Comparison of ENCODE assay signal across 8 cellular contexts in the genomic region with DNA sequence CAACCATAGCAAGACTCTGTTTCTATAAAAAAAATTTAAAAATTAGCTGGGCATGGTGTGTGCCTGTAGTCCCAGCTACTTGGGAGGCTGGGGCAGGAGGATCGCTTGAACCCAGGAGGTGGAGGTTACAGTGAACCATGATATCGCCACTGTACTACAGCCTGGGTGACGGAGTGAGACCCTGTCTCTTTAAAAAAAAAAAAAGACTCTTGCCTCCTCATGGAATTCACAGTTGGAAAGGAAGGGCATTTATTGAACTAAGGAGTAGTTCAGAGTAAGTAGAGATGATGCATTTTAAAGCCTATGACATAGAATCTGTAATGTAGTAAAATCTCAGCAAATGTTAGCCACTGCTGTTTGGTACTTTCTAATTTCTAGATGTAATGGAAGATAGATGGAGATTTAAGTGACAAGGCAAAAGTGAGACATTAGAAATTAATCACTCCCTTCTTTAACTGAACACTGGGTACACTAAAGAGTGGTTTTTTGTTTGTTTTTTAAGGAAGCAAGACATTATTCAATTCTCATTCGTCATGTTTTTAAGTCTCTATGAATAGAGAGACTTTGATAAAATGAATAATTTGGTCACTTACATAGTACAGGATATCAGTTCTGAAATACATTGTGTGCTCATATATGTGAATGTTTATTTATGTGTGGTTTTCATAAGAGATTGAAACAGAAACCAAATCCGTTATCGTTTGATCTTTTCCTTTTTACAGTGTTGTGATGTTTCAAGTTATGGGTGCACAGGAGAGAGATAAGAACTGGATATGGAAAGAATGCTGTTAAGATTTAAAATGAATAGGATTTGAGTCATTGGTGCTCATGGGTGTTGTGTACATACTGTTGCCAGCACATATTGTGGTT. TPM values are rescaled to one million over a fixed set of nuclear protein-coding genes. Genes with fewer than 3 reads are reported as not detected.
A peak's percentile ranks its signal among the peaks of the same experiment; 100 is the strongest.
DNase-seq lines count a peak whose midpoint lies in the region; ATAC-seq and FAIRE-seq lines count a peak whose summit lies in the region.

No MANE protein-coding gene starts in this region.

- H3K27me3 Mint-ChIP-seq in activated naive CD8-positive, alpha-beta T cell treated with anti-CD3 and anti-CD28 coated beads, Interleukin-2, amount 10 ng/mL, durations not matched to agents 7 days and 5 days = no peaks in the 10 kb centered on the region

- DNase-seq in AG08396 (ENCODE audit: low spot score) = peak; percentile 58
- peak; percentile 7 for DNase-seq in GM19239 (ENCODE audit: insufficient read length, low spot score)
- DNase-seq in activated naive CD8-positive, alpha-beta T cell treated with anti-CD3 and anti-CD28 coated beads, Interleukin-2, amount 10 ng/mL, durations not matched to agents 7 days and 5 days = no peak
- DNase-seq in kidney tubule cell (ENCODE audit: low spot score) = peak; percentile 55
- peak; percentile 5 for DNase-seq in urothelium cell line (ENCODE audit: low spot score)
- no peak for DNase-seq in NCI-H1436 (lab: John Stamatoyannopoulos, UW)
- no peak for DNase-seq in NCI-H1930 (lab: John Stamatoyannopoulos, UW)

- peak; percentile 56 for ATAC-seq in HG03521 (IDR thresholded peaks at IDR 0.05; ENCODE audit: unreplicated experiment)
- ATAC-seq in activated naive CD8-positive, alpha-beta T cell treated with anti-CD3 and anti-CD28 coated beads, Interleukin-2, amount 10 ng/mL, durations not matched to agents 7 days and 5 days (ENCODE audit: low read depth) = peak; percentile 90

- POLR2A ChIA-PET in activated naive CD8-positive, alpha-beta T cell treated with anti-CD3 and anti-CD28 coated beads, Interleukin-2, amount 10 ng/mL, durations not matched to agents 7 days and 5 days (lab: Charles Lee) = interaction anchor here (0.5 kb wide), 1 partner anchor 17 kb away, joined by 3 read pairs; no protein-coding TSS in a partner anchor

- peaks cover 10% of the 10 kb centered on the region for H3K9me3 Mint-ChIP-seq in activated naive CD8-positive, alpha-beta T cell treated with anti-CD3 and anti-CD28 coated beads, Interleukin-2, amount 10 ng/mL, durations not matched to agents 7 days and 5 days

- peak overlapping the region; percentile 76 for H3K27ac Mint-ChIP-seq in activated naive CD8-positive, alpha-beta T cell treated with anti-CD3 and anti-CD28 coated beads, Interleukin-2, amount 10 ng/mL, durations not matched to agents 7 days and 5 days

- peaks cover 35% of the 10 kb centered on the region for H3K36me3 Mint-ChIP-seq in activated naive CD8-positive, alpha-beta T cell treated with anti-CD3 and anti-CD28 coated beads, Interleukin-2, amount 10 ng/mL, durations not matched to agents 7 days and 5 days

- peak overlapping the region; percentile 71 for H3K4me3 Mint-ChIP-seq in activated naive CD8-positive, alpha-beta T cell treated with anti-CD3 and anti-CD28 coated beads, Interleukin-2, amount 10 ng/mL, durations not matched to agents 7 days and 5 days

- FAIRE-seq in GM19239 (lab: Jason Lieb, UNC) (peak; percentile 77), urothelium cell line (lab: Jason Lieb, UNC) (no peak)

- peaks cover 23% of the 10 kb centered on the region for H3K4me1 Mint-ChIP-seq in activated naive CD8-positive, alpha-beta T cell treated with anti-CD3 and anti-CD28 coated beads, Interleukin-2, amount 10 ng/mL, durations not matched to agents 7 days and 5 days

RNA-seq across cellular contexts. Expression of a gene that starts 29.3 kb away (rescaled TPM):
- total RNA-seq in activated naive CD8-positive, alpha-beta T cell treated with anti-CD3 and anti-CD28 coated beads, Interleukin-2, amount 10 ng/mL, durations not matched to agents 7 days and 5 days = 10 to 100 TPM; 51.0 to 57.0 TPM

Comparison
In these comparisons a context has a peak if more than half of its experiments do, and no peak if none do; other contexts are left out.
1. DNase-seq: peak in AG08396 (single experiment), GM19239 (single experiment), kidney tubule cell (single experiment) and urothelium cell line (single experiment); none in activated naive CD8-positive, alpha-beta T cell treated with anti-CD3 and anti-CD28 coated beads, Interleukin-2, amount 10 ng/mL, durations not matched to agents 7 days and 5 days (single experiment), NCI-H1436 (single experiment) and NCI-H1930 (0 of 2).